18 cellular contexts compared by ENCODE assay signal in the genomic region with DNA sequence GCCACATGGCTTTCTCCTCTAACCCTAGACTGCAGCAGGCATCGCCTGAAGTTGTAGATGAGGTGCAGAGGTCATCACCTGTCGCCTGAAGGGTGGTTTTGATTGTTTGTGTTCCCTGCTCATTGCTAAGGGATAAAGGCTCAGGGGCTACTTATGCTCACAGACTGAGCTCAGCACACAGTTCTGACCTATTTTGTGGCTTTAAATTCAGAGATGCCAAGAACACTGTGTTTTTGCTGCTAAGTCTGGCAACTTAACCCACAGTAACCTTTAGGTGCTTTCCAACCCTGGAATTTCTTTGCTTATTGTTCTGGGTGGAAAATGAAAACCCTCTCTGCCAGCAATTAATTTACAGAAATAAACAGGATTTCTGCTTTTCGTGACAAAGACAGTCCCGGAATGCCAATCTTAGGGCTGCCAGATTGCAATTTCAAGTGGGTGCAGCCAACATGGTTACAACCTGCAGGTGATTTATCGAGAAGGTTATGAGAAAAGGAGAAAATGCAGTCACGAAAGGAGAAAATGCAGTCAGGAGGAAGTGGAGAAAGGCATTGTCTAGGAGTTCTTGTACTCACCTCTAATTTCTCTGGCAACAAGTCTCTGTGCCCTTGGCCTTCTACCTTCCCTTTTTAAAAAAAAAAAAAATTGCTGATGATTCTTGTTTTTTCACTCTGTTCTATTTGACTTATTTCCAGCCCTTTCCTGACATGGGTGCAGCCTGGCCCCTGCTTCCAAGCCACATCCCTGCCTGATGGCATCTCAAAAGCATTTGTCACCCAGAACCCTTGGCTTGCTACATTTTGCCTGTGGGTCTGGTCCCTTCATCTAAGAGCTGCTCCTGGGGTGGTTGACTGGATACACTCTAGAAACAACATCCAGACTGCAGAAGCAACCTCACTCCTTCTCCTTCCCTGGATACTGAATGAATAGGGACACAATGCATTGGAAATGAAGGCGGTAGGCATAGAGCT. TPM values are rescaled to one million over a fixed set of nuclear protein-coding genes. Genes with fewer than 3 reads are reported as not detected.
DNase-seq lines count a peak whose midpoint lies in the region; ATAC-seq and TF ChIP-seq lines count a peak whose summit lies in the region.
"Had no signal": no experiment of that assay in that cellular context is flagged by ENCODE, and none has a peak within 500 bp of the region (broad histone marks: within the 10 kb centered on the region; RNA-seq: fewer than 3 reads in every experiment).

No MANE protein-coding gene starts in this region.

- H3K4me3 ChIP-seq in suprapubic skin, result no peak overlapping the region

- no peak for TF ChIP-seq EP300 in suprapubic skin (IDR thresholded peaks at IDR 0.05)

- peaks cover 18% of the 10 kb centered on the region for H3K36me3 ChIP-seq in suprapubic skin

- no peaks in the 10 kb centered on the region for H3K36me3 Mint-ChIP-seq in natural killer cell treated with Interleukin-12 subunit alpha and Interleukin-12 subunit beta and Interleukin-15 and Interleukin-18, amount 100 ng/mL, for 72 hours
- H3K36me3 Mint-ChIP-seq in natural killer cell (no peaks in the 10 kb centered on the region), progenitor cell of endocrine pancreas (ENCODE audit: insufficient read depth) (peaks cover 9% of the 10 kb centered on the region)

- no peak overlapping the region for H3K4me3 Mint-ChIP-seq in natural killer cell treated with Interleukin-12 subunit alpha and Interleukin-12 subunit beta and Interleukin-15 and Interleukin-18, amount 100 ng/mL, for 72 hours
- H3K4me3 Mint-ChIP-seq in natural killer cell (no peak overlapping the region), progenitor cell of endocrine pancreas (ENCODE audit: low read depth) (no peak overlapping the region)

- 49% methylated on average over 7 of the region's 7 CpGs for WGBS in suprapubic skin

- peak overlapping the region; percentile 13 for H3K27ac ChIP-seq in layer of hippocampus (ENCODE audit: low read depth, low read length)
- peak overlapping the region; percentile 53 for H3K27ac ChIP-seq in suprapubic skin
- H3K27ac ChIP-seq: C4-2B, HL-60 had no signal

- no peaks in the 10 kb centered on the region for H3K9me3 ChIP-seq in suprapubic skin

- peaks cover 0 to 3% of the 10 kb centered on the region in 2 donors for H3K27me3 Mint-ChIP-seq in natural killer cell treated with Interleukin-12 subunit alpha and Interleukin-12 subunit beta and Interleukin-15 and Interleukin-18, amount 100 ng/mL, for 72 hours
- H3K27me3 Mint-ChIP-seq in natural killer cell (ENCODE audit: low read depth in 2 of 2), result no peaks in the 10 kb centered on the region
- H3K27me3 Mint-ChIP-seq in progenitor cell of endocrine pancreas, result no peaks in the 10 kb centered on the region

- H3K4me1 Mint-ChIP-seq in natural killer cell treated with Interleukin-12 subunit alpha and Interleukin-12 subunit beta and Interleukin-15 and Interleukin-18, amount 100 ng/mL, for 72 hours (ENCODE audit: low read depth in 2 of 2), result no peaks in the 10 kb centered on the region
- H3K4me1 Mint-ChIP-seq in natural killer cell (no peaks in the 10 kb centered on the region), progenitor cell of endocrine pancreas (ENCODE audit: low read depth) (no peaks in the 10 kb centered on the region)

- no peak overlapping the region for H3K27ac Mint-ChIP-seq in natural killer cell treated with Interleukin-12 subunit alpha and Interleukin-12 subunit beta and Interleukin-15 and Interleukin-18, amount 100 ng/mL, for 72 hours
- H3K27ac Mint-ChIP-seq in natural killer cell (no peak overlapping the region), progenitor cell of endocrine pancreas (no peak overlapping the region)

- H3K27me3 ChIP-seq in layer of hippocampus (ENCODE audit: control insufficient read depth, insufficient read depth, low read length), result no peaks in the 10 kb centered on the region
- H3K27me3 ChIP-seq in suprapubic skin, result no peaks in the 10 kb centered on the region

- ATAC-seq in natural killer cell treated with Interleukin-12 subunit alpha and Interleukin-12 subunit beta and Interleukin-15 and Interleukin-18, amount 100 ng/mL, for 72 hours, result no peak
- ATAC-seq in natural killer cell, result no peak

- in situ Hi-C loops in G401 (cut with HindIII; ENCODE audit: low sequenced_read_pairs), result no loop called here

- TF ChIP-seq CTCF in natural killer cell (IDR thresholded peaks at IDR 0.05), result no peak
- no peak for TF ChIP-seq CTCF in suprapubic skin (IDR thresholded peaks at IDR 0.05)
- TF ChIP-seq CTCF in progenitor cell of endocrine pancreas (IDR thresholded peaks at IDR 0.05; ENCODE audit: unreplicated experiment), result no peak

- no peaks in the 10 kb centered on the region for H3K9me3 Mint-ChIP-seq in natural killer cell treated with Interleukin-12 subunit alpha and Interleukin-12 subunit beta and Interleukin-15 and Interleukin-18, amount 100 ng/mL, for 72 hours
- H3K9me3 Mint-ChIP-seq in natural killer cell, result no peaks in the 10 kb centered on the region
- no peaks in the 10 kb centered on the region for H3K9me3 Mint-ChIP-seq in progenitor cell of endocrine pancreas (ENCODE audit: low read depth)

- TF ChIP-seq POLR2A in suprapubic skin (IDR thresholded peaks at IDR 0.05), result no peak

- intact Hi-C loops in natural killer cell (cut with micrococcal nuclease), result no loop called here

- DNase-seq in natural killer cell treated with Interleukin-12 subunit alpha and Interleukin-12 subunit beta and Interleukin-15 and Interleukin-18, amount 100 ng/mL, for 72 hours (ENCODE audit: low spot score), result peak; percentile 40
- DNase-seq in natural killer cell (no peak), suprapubic skin (ENCODE audit: low spot score in 2 of 2) (no peak), OCI-M1 (lab: John Stamatoyannopoulos, UW) (no peak), progenitor cell of endocrine pancreas (ENCODE audit: low spot score, unreplicated experiment) (no peak), iPS-NIHi11 (ENCODE audit: low spot score) (no peak), G401 (ENCODE audit: low spot score) (no peak)
- DNase-seq: DMS153, HCEC 1CT, KBM-7, NCI-H1048, NCI-H187, NCI-H446, NCI-H748 treated with DMSO at 0.1 percent for 48 hours had no signal

- peaks cover 31% of the 10 kb centered on the region for H3K4me1 ChIP-seq in suprapubic skin

RNA-seq across cellular contexts. Expression of a gene that starts 23.3 kb away (rescaled TPM):
- total RNA-seq in natural killer cell treated with Interleukin-12 subunit alpha and Interleukin-12 subunit beta and Interleukin-15 and Interleukin-18, amount 100 ng/mL, for 72 hours, result 10 to 100 TPM; 12.7 to 24.8 TPM
- total RNA-seq in natural killer cell, result 10 to 100 TPM; 33.2 to 53.6 (median 33.5) TPM
- 100 to 1,000 TPM; 274 to 450 (median 338) TPM for total RNA-seq in suprapubic skin
- 177 and 186 TPM in 2 replicates for total RNA-seq in progenitor cell of endocrine pancreas
- 130 and 177 TPM in 2 replicates for total RNA-seq in G401 (2014; rRNA removed; shearing (Covaris generic))

RNA-seq across cellular contexts. Expression of a gene that starts 23.7 kb away (rescaled TPM):
- 10 to 100 TPM; 20.6 to 22.8 TPM for total RNA-seq in natural killer cell treated with Interleukin-12 subunit alpha and Interleukin-12 subunit beta and Interleukin-15 and Interleukin-18, amount 100 ng/mL, for 72 hours
- total RNA-seq in natural killer cell (10 to 100 TPM; 12.0 to 18.2 (median 15.3) TPM), suprapubic skin (10 to 100 TPM in 2 of 4 donors, 1 to 10 TPM in 2; 7.9 to 14.7 (median 11.2) TPM), progenitor cell of endocrine pancreas (34.0 and 37.2 TPM in 2 replicates)
- 44.6 and 78.7 TPM in 2 replicates for total RNA-seq in G401 (2014; rRNA removed; shearing (Covaris generic))

RNA-seq across cellular contexts. Expression of a gene that starts 43.8 kb away (rescaled TPM):
- not detected for total RNA-seq in natural killer cell treated with Interleukin-12 subunit alpha and Interleukin-12 subunit beta and Interleukin-15 and Interleukin-18, amount 100 ng/mL, for 72 hours
- under 1 TPM in 1 of 3 donors, not detected in 2; 0.30 TPM for total RNA-seq in natural killer cell
- under 1 TPM in 3 of 4 donors, not detected in 1; 0.21 to 0.91 (median 0.32) TPM for total RNA-seq in suprapubic skin
- 0.29 and 0.34 TPM in 2 replicates for total RNA-seq in progenitor cell of endocrine pancreas
- total RNA-seq in G401 (2014; rRNA removed; shearing (Covaris generic)), result not detected in 2 replicates
- total RNA-seq: A172 had no signal
